Comparison of ENCODE assay signal across 1 cellular context in genomic region chr17:17922198-17922901, GRCh38.
A peak's percentile ranks its signal among the peaks of the same experiment; 100 is the strongest.
TF ChIP-seq lines count a peak whose summit lies in the region.

No MANE protein-coding gene starts in this region.

TF ChIP-seq in HEK293T, 16 proteins besides CTCF, POLR2A, EP300 and RAD21:
- no peak for TF ChIP-seq ZNF384 (IDR thresholded peaks at IDR 0.05)
- TF ChIP-seq, protein P1, sequence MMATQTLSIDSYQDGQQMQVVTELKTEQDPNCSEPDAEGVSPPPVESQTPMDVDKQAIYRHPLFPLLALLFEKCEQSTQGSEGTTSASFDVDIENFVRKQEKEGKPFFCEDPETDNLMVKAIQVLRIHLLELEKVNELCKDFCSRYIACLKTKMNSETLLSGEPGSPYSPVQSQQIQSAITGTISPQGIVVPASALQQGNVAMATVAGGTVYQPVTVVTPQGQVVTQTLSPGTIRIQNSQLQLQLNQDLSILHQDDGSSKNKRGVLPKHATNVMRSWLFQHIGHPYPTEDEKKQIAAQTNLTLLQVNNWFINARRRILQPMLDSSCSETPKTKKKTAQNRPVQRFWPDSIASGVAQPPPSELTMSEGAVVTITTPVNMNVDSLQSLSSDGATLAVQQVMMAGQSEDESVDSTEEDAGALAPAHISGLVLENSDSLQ (IDR thresholded peaks at IDR 0.05) = peak; percentile 92
- no peak for TF ChIP-seq HDGF (IDR thresholded peaks at IDR 0.05; ENCODE audit: borderline replicate concordance)
- TF ChIP-seq TARDBP (IDR thresholded peaks at IDR 0.05) = no peak
- TF ChIP-seq FOXM1 (IDR thresholded peaks at IDR 0.05; ENCODE audit: borderline replicate concordance) = no peak
- TF ChIP-seq FOXA1 (IDR thresholded peaks at IDR 0.05) = no peak
- TF ChIP-seq L3MBTL2 (conservative IDR thresholded peaks at IDR 0.05) = no peak
- no peak for TF ChIP-seq CTBP1 (IDR thresholded peaks at IDR 0.05; ENCODE audit: borderline replicate concordance)
